Comparison of ENCODE assay signal across 21 cellular contexts in the genomic region with DNA sequence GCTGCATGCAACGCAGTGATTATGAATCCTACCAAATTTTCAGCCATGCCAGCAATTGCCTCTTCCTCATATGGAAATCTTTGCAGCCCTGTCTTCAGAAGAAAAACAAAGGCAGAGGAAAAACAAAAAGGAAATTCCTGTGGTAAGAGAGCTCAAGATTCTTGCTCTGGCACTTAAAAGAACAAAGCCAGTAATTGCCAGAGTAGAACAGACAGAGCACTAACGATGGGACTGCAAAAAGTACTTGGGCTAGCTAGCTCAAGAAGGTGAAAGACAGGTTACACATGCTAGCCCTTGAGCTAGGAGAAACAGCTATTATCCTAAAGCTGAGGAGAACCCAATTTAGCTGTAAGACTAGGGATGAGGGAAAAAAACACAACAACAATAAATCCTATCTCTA.
DNase-seq lines count a peak whose midpoint lies in the region; ATAC-seq, FAIRE-seq and TF ChIP-seq lines count a peak whose summit lies in the region.
"Had no signal": no experiment of that assay in that cellular context is flagged by ENCODE, and none has a peak within 500 bp of the region (broad histone marks: within the 10 kb centered on the region; RNA-seq: fewer than 3 reads in every experiment).

No MANE protein-coding gene starts in this region.

- H3K27me3 ChIP-seq in right lobe of liver (no peaks in the 10 kb centered on the region), left ventricle myocardium inferior (ENCODE audit: low read depth) (no peaks in the 10 kb centered on the region)
- H3K27me3 ChIP-seq: BE2C, MG63, SJCRH30 had no signal

- H3K4me1 ChIP-seq in mesodermal cell (ENCODE audit: control insufficient read depth, insufficient read depth, low read length, poor library complexity, severe bottlenecking) (peaks cover 14% of the 10 kb centered on the region), kidney (ENCODE audit: control insufficient read depth in 1 of 2, insufficient read depth in 1 of 2, low read depth in 1 of 2, low read length in 2 of 2) (no peaks in the 10 kb centered on the region), right lobe of liver (no peaks in the 10 kb centered on the region), left ventricle myocardium inferior (no peaks in the 10 kb centered on the region)
- H3K4me1 ChIP-seq: BE2C, SJCRH30 had no signal

- no peak for ATAC-seq in right lobe of liver

- no peaks in the 10 kb centered on the region for H3K36me3 ChIP-seq in mesodermal cell (ENCODE audit: control insufficient read depth, insufficient read depth, low read length)
- no peaks in the 10 kb centered on the region for H3K36me3 ChIP-seq in kidney (ENCODE audit: control insufficient read depth in 1 of 2, insufficient read depth in 2 of 2, low read length in 2 of 2)
- H3K36me3 ChIP-seq in right lobe of liver: no peaks in the 10 kb centered on the region
- no peaks in the 10 kb centered on the region for H3K36me3 ChIP-seq in left ventricle myocardium inferior
- H3K36me3 ChIP-seq: BE2C, MG63, SJCRH30 had no signal

- no peak for TF ChIP-seq POLR2A in right lobe of liver (IDR thresholded peaks at IDR 0.05)

- H3K9me3 ChIP-seq in mesodermal cell (ENCODE audit: control insufficient read depth, low read length): no peaks in the 10 kb centered on the region
- H3K9me3 ChIP-seq in kidney (ENCODE audit: control insufficient read depth in 1 of 2, low read length in 2 of 2): no peaks in the 10 kb centered on the region
- no peaks in the 10 kb centered on the region for H3K9me3 ChIP-seq in right lobe of liver
- no peaks in the 10 kb centered on the region for H3K9me3 ChIP-seq in left ventricle myocardium inferior (replicated peaks)
- H3K9me3 ChIP-seq: BE2C, MG63, SJCRH30 had no signal

- no peak overlapping the region for H3K4me3 ChIP-seq in mesodermal cell (ENCODE audit: extremely low read depth, insufficient read depth, low read length, poor library complexity, severe bottlenecking)
- H3K4me3 ChIP-seq in kidney (ENCODE audit: low read length in 2 of 2): no peak overlapping the region
- no peak overlapping the region for H3K4me3 ChIP-seq in right lobe of liver
- H3K4me3 ChIP-seq in left ventricle myocardium inferior: no peak overlapping the region
- H3K4me3 ChIP-seq: MG63, PC-9, SJCRH30 had no signal

- DNase-seq in DMS53 treated with DMSO at 0.1 percent for 48 hours (lab: John Stamatoyannopoulos, UW; ENCODE audit: unreplicated experiment): peak; percentile 44
- DNase-seq in NCI-H2227 treated with DMSO at 0.1 percent for 48 hours (lab: John Stamatoyannopoulos, UW): peak; percentile 40
- peak; percentile 23 for DNase-seq in iPS DF 19.7 (ENCODE audit: low read depth, low spot score)
- DNase-seq in kidney: no peak
- DNase-seq in right lobe of liver: no peak
- no peak for DNase-seq in left ventricle myocardium inferior
- no peak for DNase-seq in activated effector memory CD4-positive, alpha-beta T cell treated with anti-CD3 and anti-CD28 coated beads, Interleukin-2, amount 50 U/mL, for 16 hours
- DNase-seq: 8988T; BE2C; Calu3; CD4-positive, alpha-beta T cell; DMS79 treated with DMSO at 0.1 percent for 48 hours; MG63; NCI-H1092; NCI-H2171; NCI-H510A; NCI-H774; PC-9; SJCRH30 had no signal

- FAIRE-seq in kidney (lab: Jason Lieb, UNC): no peak

- TF ChIP-seq CTCF in kidney (IDR thresholded peaks at IDR 0.05; ENCODE audit: borderline replicate concordance, extremely low read depth, insufficient read depth) (no peak), right lobe of liver (IDR thresholded peaks at IDR 0.05) (no peak), left ventricle myocardium inferior (IDR thresholded peaks at IDR 0.05; ENCODE audit: borderline replicate concordance) (no peak)

- peak overlapping the region; percentile 11 for H3K27ac ChIP-seq in mesodermal cell (ENCODE audit: low read depth, low read length, severe bottlenecking)
- H3K27ac ChIP-seq in kidney (ENCODE audit: low read depth in 2 of 2, low read length in 2 of 2): no peak overlapping the region
- H3K27ac ChIP-seq in right lobe of liver: no peak overlapping the region
- no peak overlapping the region for H3K27ac ChIP-seq in left ventricle myocardium inferior (replicated peaks)
- H3K27ac ChIP-seq: KMS-11, PC-9, SJCRH30 had no signal

- 9 to 14% methylated on average over 1 of the region's 2 CpGs for WGBS in mesodermal cell (ENCODE audit: insufficient coverage in 2 of 2), 2 experiments
- WGBS in right lobe of liver (ENCODE audit: insufficient coverage, low coverage, low lambda C conversion rate, missing lambda C conversion rate): 27% methylated on average over 2 of the region's 2 CpGs

- H3K9ac ChIP-seq in kidney (ENCODE audit: low read length in 2 of 2): no peak overlapping the region
- H3K9ac ChIP-seq: KMS-11 had no signal

- intact Hi-C loops in kidney (cut with DNase I) (no loop called here), right lobe of liver (cut with DNase I) (no loop called here), left ventricle myocardium inferior (cut with micrococcal nuclease) (no loop called here)

Comparison
In these comparisons a context has a peak if more than half of its experiments do, and no peak if none do; other contexts are left out.
1. DNase-seq: peak in DMS53 treated with DMSO at 0.1 percent for 48 hours (single experiment), NCI-H2227 treated with DMSO at 0.1 percent for 48 hours (single experiment) and iPS DF 19.7 (single experiment); none in kidney (single experiment), right lobe of liver (0 of 3), left ventricle myocardium inferior (single experiment) and activated effector memory CD4-positive, alpha-beta T cell treated with anti-CD3 and anti-CD28 coated beads, Interleukin-2, amount 50 U/mL, for 16 hours (single experiment).